Comparison of ENCODE assay signal across 1 cellular context in the genomic region with DNA sequence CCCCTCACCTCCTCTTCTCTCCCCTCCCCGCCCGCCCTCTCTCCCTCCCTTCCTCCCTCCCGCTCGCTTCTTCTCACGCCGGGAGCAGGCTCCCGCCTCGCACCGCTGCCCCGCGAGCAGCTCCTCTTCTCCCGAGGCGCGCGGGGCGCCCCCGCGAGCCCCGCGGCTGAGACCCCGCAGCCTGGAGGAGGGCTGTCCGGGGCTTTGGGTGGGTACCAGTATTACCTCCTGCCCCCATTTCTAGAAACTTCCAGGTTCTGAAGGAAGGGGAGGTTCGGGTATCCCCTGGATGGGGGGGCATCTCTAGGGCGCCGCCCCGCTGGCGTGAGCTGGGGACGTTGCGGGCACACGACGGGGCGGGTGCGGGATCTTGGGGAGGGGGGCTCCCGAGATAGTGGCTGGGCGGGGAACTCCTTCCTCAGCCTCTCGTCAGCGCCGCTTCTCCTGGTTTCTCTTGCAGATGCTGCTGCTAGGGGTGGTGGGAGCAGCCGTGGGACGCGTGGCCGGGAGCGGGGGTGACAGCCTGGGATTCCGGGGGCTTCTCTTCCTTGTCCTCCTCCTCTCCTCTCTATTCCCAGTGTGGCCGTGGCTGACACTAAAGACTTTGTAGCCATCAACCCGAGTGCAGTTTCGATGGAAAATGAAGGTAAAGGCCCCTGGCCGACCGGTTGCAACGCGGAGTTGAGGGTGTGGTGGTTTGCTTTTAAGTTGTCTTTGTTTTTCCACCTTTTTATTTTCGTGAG.
TF ChIP-seq lines count a peak whose summit lies in the region.

No MANE protein-coding gene starts in this region.

TF ChIP-seq in K562, 482 proteins besides CTCF, POLR2A, EP300 and RAD21 (continued from another document):
- TF ChIP-seq HBP1 (CRISPR knock-in tag; IDR thresholded peaks at IDR 0.05): no peak
- no peak for TF ChIP-seq FUS (optimal IDR thresholded peaks at IDR 0.05; ENCODE audit: low read depth, low read length)
- TF ChIP-seq RBM17 (IDR thresholded peaks at IDR 0.05; ENCODE audit: borderline replicate concordance, low read depth, low read length): no peak
- TF ChIP-seq NR2C2 (CRISPR knock-in tag; IDR thresholded peaks at IDR 0.05): no peak
- peak; percentile 58; the same call in 1 of the 2 replicates for TF ChIP-seq NR2C2 (tag; IDR thresholded peaks at IDR 0.05)
- peak; percentile 59; the same call in 1 of the 2 replicates for TF ChIP-seq L3MBTL2 (IDR thresholded peaks at IDR 0.05)
- TF ChIP-seq CREB5 (CRISPR knock-in tag; IDR thresholded peaks at IDR 0.05): no peak
- no peak for TF ChIP-seq KDM5B (IDR thresholded peaks at IDR 0.05; ENCODE audit: insufficient replicate concordance, low read depth, low read length)
- TF ChIP-seq KAT7 (CRISPR knock-in tag; IDR thresholded peaks at IDR 0.05; ENCODE audit: borderline replicate concordance): no peak
- no peak for TF ChIP-seq ZBTB2 (IDR thresholded peaks at IDR 0.05)
- TF ChIP-seq SAP30 (IDR thresholded peaks at IDR 0.05; ENCODE audit: borderline replicate concordance, insufficient read depth, low read depth, low read length, poor library complexity, severe bottlenecking): no peak
- TF ChIP-seq ATF3 (IDR thresholded peaks at IDR 0.05): no peak
- no peak for TF ChIP-seq ATF3 (CRISPR knock-in tag; conservative IDR thresholded peaks at IDR 0.05)
- TF ChIP-seq ZBTB49 (CRISPR knock-in tag; IDR thresholded peaks at IDR 0.05; ENCODE audit: borderline replicate concordance): no peak
- no peak for TF ChIP-seq SRSF9 (IDR thresholded peaks at IDR 0.05; ENCODE audit: borderline replicate concordance, low read depth, low read length)
- no peak for TF ChIP-seq EGR1 (conservative IDR thresholded peaks at IDR 0.05)
TF ChIP-seq in K562: peak in this region for 17.
